In the genomic region with DNA sequence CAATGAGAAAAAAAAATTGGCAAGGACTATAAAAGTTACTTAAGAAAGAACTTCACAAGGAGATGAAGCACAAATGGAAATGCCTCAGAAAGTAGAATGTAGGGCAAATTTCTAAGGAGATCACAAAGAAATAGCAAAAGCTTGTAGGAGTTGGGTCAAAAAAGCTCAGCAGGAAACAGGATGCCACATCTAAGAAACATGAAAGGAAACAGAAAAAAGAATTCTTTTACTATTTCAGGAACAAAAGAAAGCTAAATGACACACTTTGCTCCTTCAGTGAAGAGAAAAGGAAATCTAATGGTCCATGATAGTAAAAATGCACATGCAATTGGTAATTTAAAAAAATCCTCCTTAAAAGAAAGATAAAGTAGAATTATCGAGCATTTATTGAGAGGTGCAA, we compare ENCODE assay signal across 22 cellular contexts.
DNase-seq lines count a peak whose midpoint lies in the region; FAIRE-seq and TF ChIP-seq lines count a peak whose summit lies in the region.
"Had no signal": no experiment of that assay in that cellular context is flagged by ENCODE, and none has a peak within 500 bp of the region (broad histone marks: within the 10 kb centered on the region; RNA-seq: fewer than 3 reads in every experiment).

No MANE protein-coding gene starts in this region.

- no peak overlapping the region for H3K4ac ChIP-seq in H1 (replicated peaks; ENCODE audit: insufficient read length, low read depth, low read length)

- no peak overlapping the region for H4K8ac ChIP-seq in H1 (ENCODE audit: extremely low read depth, insufficient read depth, low read length)

- no peak overlapping the region for H3K18ac ChIP-seq in H1 (ENCODE audit: extremely low read depth, low read length)

- no peak overlapping the region for H3K14ac ChIP-seq in H1 (ENCODE audit: insufficient read length)

- no peak overlapping the region for H3K56ac ChIP-seq in H1 (replicated peaks; ENCODE audit: insufficient read length, low read depth, low read length)

- H2BK20ac ChIP-seq in H1 (ENCODE audit: low read length), result no peak overlapping the region

- H3K9ac ChIP-seq in HUES6 (ENCODE audit: low read length) (no peak overlapping the region), H1 (replicated peaks in 1 of 4; ENCODE audit: extremely low read depth in 1 of 4, low read depth in 3 of 4, low read length in 3 of 4) (no peak overlapping the region)

- 0 out of 3 replicates have a peak, but pooled peaks of 1 of the 2 experiments have one; percentile 5 for TF ChIP-seq EP300 in H1 (IDR thresholded peaks at IDR 0.05; ENCODE audit: borderline replicate concordance in 1 of 2, low read depth in 2 of 2, low read length in 2 of 2)

- H3K27ac ChIP-seq in A673 (ENCODE audit: low read depth, low read length, poor library complexity, severe bottlenecking), result no peak overlapping the region
- peak overlapping the region; percentile 74 for H3K27ac ChIP-seq in HUES6 (ENCODE audit: low read depth, low read length)
- H3K27ac ChIP-seq in H1 (ENCODE audit: low read depth, low read length), result no peak overlapping the region
- H3K27ac ChIP-seq in mesodermal cell (ENCODE audit: low read depth, low read length, severe bottlenecking), result peak overlapping the region; percentile 5
- H3K27ac ChIP-seq: 22Rv1 had no signal

- no peak overlapping the region for H2BK120ac ChIP-seq in H1 (replicated peaks; ENCODE audit: low read depth, low read length)

- peak overlapping the region in 1 of 2 experiments; percentile 42; a peak in 1 of 4 replicates for H3K4me2 ChIP-seq in H1 (ENCODE audit: insufficient read depth in 1 of 2, low read depth in 2 of 2, low read length in 2 of 2)

- WGBS in H1 (ENCODE audit: extremely low coverage in 1 of 2, insufficient coverage in 1 of 2, insufficient read length in 1 of 2, insufficient replicate concordance in 2 of 2, low coverage in 1 of 2, low lambda C conversion rate in 2 of 2, missing lambda C conversion rate in 1 of 2), 2 experiments, result 94% methylated on average over 1 of the region's 1 CpG; no CpG with 5 or more reads in 1 of the 2 experiments
- no CpG with 5 or more reads among the region's 1 CpG for WGBS in mesodermal cell (ENCODE audit: insufficient coverage in 2 of 2), 2 experiments

- no peaks in the 10 kb centered on the region for H3K23me2 ChIP-seq in H1 (ENCODE audit: low read depth, low read length)

- H4K5ac ChIP-seq in H1 (ENCODE audit: insufficient read length, low read depth, low read length), result no peak overlapping the region

- no peak overlapping the region for H2BK5ac ChIP-seq in H1 (ENCODE audit: low read depth, low read length)

- no peak overlapping the region for H2BK15ac ChIP-seq in H1 (ENCODE audit: low read length)

- DNase-seq in A673 (ENCODE audit: low spot score) (peak; percentile 64), H1 (ENCODE audit: low read depth in 1 of 2, low spot score in 2 of 2) (peak in 1 of 2 experiments; percentile 1), NCI-H146 treated with DMSO at 0.1 percent for 48 hours (lab: John Stamatoyannopoulos, UW; ENCODE audit: unreplicated experiment) (no peak), SW480 (ENCODE audit: low spot score) (no peak), NCI-H1092 treated with DMSO at 0.1 percent for 48 hours (lab: John Stamatoyannopoulos, UW) (no peak), cardiac septum (ENCODE audit: low spot score) (no peak)
- DNase-seq: CD4-positive, alpha-beta T cell; DMS153; EL; IMR-90; Kasumi-1; MM.1S; NCI-H1092; NCI-H146; NCI-H2081 treated with DMSO at 0.1 percent for 48 hours; NK-92 treated with Interleukin-12 subunit alpha and Interleukin-12 subunit beta, amount 100 ng/mL, for 24 hours; OCI-M1; SHP77 had no signal

- no peak overlapping the region for H3K4me3 ChIP-seq in A673 (ENCODE audit: low read depth, low read length, poor library complexity, severe bottlenecking)
- H3K4me3 ChIP-seq in HUES6 (ENCODE audit: low read depth, low read length), result no peak overlapping the region
- no peak overlapping the region for H3K4me3 ChIP-seq in H1 (ENCODE audit: extremely low read depth in 1 of 4, insufficient read depth in 2 of 4, low read depth in 3 of 4, low read length in 4 of 4)
- H3K4me3 ChIP-seq in mesodermal cell (ENCODE audit: extremely low read depth, insufficient read depth, low read length, poor library complexity, severe bottlenecking), result no peak overlapping the region
- H3K4me3 ChIP-seq: GM12878 had no signal

- H3K27me3 ChIP-seq in A673 (replicated peaks; ENCODE audit: insufficient read depth, low read depth, low read length, poor library complexity), result peaks cover 16% of the 10 kb centered on the region
- H3K27me3 ChIP-seq in HUES6 (ENCODE audit: control insufficient read depth, insufficient read depth, low read length), result no peaks in the 10 kb centered on the region
- no peaks in the 10 kb centered on the region for H3K27me3 ChIP-seq in H1 (replicated peaks in 1 of 4; ENCODE audit: control insufficient read depth in 3 of 4, extremely low read depth in 1 of 4, insufficient read depth in 3 of 4, low read length in 3 of 4)

- no peak for TF ChIP-seq POLR2A in H1 (IDR thresholded peaks at IDR 0.05; ENCODE audit: control extremely low read depth in 1 of 2, low read depth in 2 of 2, low read length in 2 of 2)

- POLR2A ChIA-PET in A673 (lab: Charles Lee; ENCODE audit: low non-redundant PET) (no interaction called here), H1 (lab: Charles Lee; ENCODE audit: partially characterized antibody) (no interaction called here)

- TF ChIP-seq RAD21 in H1 (IDR thresholded peaks at IDR 0.05 in 1 of 2, conservative IDR thresholded peaks at IDR 0.05 in 1 of 2; ENCODE audit: low read depth in 2 of 2, low read length in 2 of 2), result no peak

- H4K20me1 ChIP-seq in H1 (replicated peaks in 1 of 2; ENCODE audit: control insufficient read depth in 1 of 2, insufficient read depth in 2 of 2, low read length in 2 of 2), result no peaks in the 10 kb centered on the region

- FAIRE-seq in H1 (lab: Jason Lieb, UNC), result no peak
- FAIRE-seq: GM12878 had no signal

- no peak overlapping the region for H2AFZ ChIP-seq in H1 (ENCODE audit: low read length)

- no peak for TF ChIP-seq CTCF in A673 (conservative IDR thresholded peaks at IDR 0.05; ENCODE audit: low read depth, low read length)
- TF ChIP-seq CTCF in H1 (IDR thresholded peaks at IDR 0.05; ENCODE audit: control extremely low read depth in 1 of 3, insufficient read depth in 1 of 3, low read depth in 1 of 3, low read length in 3 of 3), result no peak

- no peak overlapping the region for H3K23ac ChIP-seq in H1 (ENCODE audit: insufficient read length)

- no peak overlapping the region for H2AK5ac ChIP-seq in H1 (ENCODE audit: low read depth, low read length)

- no peaks in the 10 kb centered on the region for H3K79me1 ChIP-seq in H1 (ENCODE audit: low read depth, low read length)

- H3K36me3 ChIP-seq in A673 (ENCODE audit: insufficient read depth, low read length, poor library complexity, severe bottlenecking), result no peaks in the 10 kb centered on the region
- H3K36me3 ChIP-seq in HUES6 (ENCODE audit: control insufficient read depth, insufficient read depth, low read length), result no peaks in the 10 kb centered on the region
- H3K36me3 ChIP-seq in H1 (ENCODE audit: control insufficient read depth in 2 of 4, insufficient read depth in 4 of 4, low read length in 3 of 4), result no peaks in the 10 kb centered on the region
- no peaks in the 10 kb centered on the region for H3K36me3 ChIP-seq in mesodermal cell (ENCODE audit: control insufficient read depth, insufficient read depth, low read length)

- H4K91ac ChIP-seq in H1 (replicated peaks; ENCODE audit: insufficient read length, low read length), result no peak overlapping the region

- intact Hi-C loops in A673 (cut with micrococcal nuclease; ENCODE audit: unreplicated experiment) (no loop called here), cardiac septum (cut with DNase I) (no loop called here)

- H3K79me2 ChIP-seq in H1 (ENCODE audit: control insufficient read depth in 1 of 2, insufficient read depth in 2 of 2, low read length in 2 of 2), result no peaks in the 10 kb centered on the region

- H2BK12ac ChIP-seq in H1 (ENCODE audit: low read depth, low read length), result no peak overlapping the region

- CTCF ChIA-PET in A673 (lab: Charles Lee), result no interaction called here
- CTCF ChIA-PET in H1 (lab: Charles Lee; ENCODE audit: partially characterized antibody), result interaction anchor here (0.9 kb wide), 1 partner anchor 152 kb away, joined by 4 read pairs; no protein-coding TSS in a partner anchor

- no TSS peak for BruUV-seq in A673 (replicated peaks; lab: Mats Ljungman, UMichigan)

- H3K4me1 ChIP-seq in A673 (ENCODE audit: insufficient read depth, low read length, poor library complexity, severe bottlenecking), result no peaks in the 10 kb centered on the region
- peaks cover 4% of the 10 kb centered on the region; the same call in 1 of the 2 replicates for H3K4me1 ChIP-seq in HUES6 (ENCODE audit: control insufficient read depth, insufficient read depth, low read length)
- H3K4me1 ChIP-seq in H1 (replicated peaks in 1 of 4; ENCODE audit: control insufficient read depth in 3 of 4, insufficient read depth in 4 of 4, low read length in 3 of 4), result no peaks in the 10 kb centered on the region
- H3K4me1 ChIP-seq in mesodermal cell (ENCODE audit: control insufficient read depth, insufficient read depth, low read length, poor library complexity, severe bottlenecking), result no peaks in the 10 kb centered on the region

- H3K9me3 ChIP-seq in A673 (ENCODE audit: low read depth, low read length, poor library complexity, severe bottlenecking) (no peaks in the 10 kb centered on the region), HUES6 (ENCODE audit: control insufficient read depth, insufficient read depth, low read depth, low read length) (0 out of 2 replicates have a peak, but pooled peaks cover 2% of the 10 kb centered on the region), H1 (ENCODE audit: insufficient read depth in 2 of 2, low read depth in 1 of 2, low read length in 1 of 2) (no peaks in the 10 kb centered on the region), mesodermal cell (ENCODE audit: control insufficient read depth, low read length) (no peaks in the 10 kb centered on the region)

TF ChIP-seq in H1, 55 proteins besides CTCF, POLR2A, EP300 and RAD21 (continues in another document):
- TF ChIP-seq GTF2F1 (IDR thresholded peaks at IDR 0.05; ENCODE audit: borderline replicate concordance, low read depth, low read length), result no peak
- TF ChIP-seq CEBPB (IDR thresholded peaks at IDR 0.05; ENCODE audit: low read depth, low read length), result no peak
- no peak for TF ChIP-seq SP1 (IDR thresholded peaks at IDR 0.05; ENCODE audit: low read depth, low read length)
- TF ChIP-seq SAP30 (IDR thresholded peaks at IDR 0.05; ENCODE audit: insufficient read depth, insufficient replicate concordance, low read length), result no peak
- peak; percentile 65 for TF ChIP-seq NANOG (IDR thresholded peaks at IDR 0.05; ENCODE audit: insufficient read depth, low read depth, low read length, poor library complexity, severe bottlenecking)
- no peak for TF ChIP-seq TAF7 (optimal IDR thresholded peaks at IDR 0.05; ENCODE audit: borderline replicate concordance, low read depth, low read length)
- TF ChIP-seq RXRA (IDR thresholded peaks at IDR 0.05; ENCODE audit: insufficient read depth, low read depth, low read length), result no peak
- TF ChIP-seq TAF1 (IDR thresholded peaks at IDR 0.05; ENCODE audit: low read depth, low read length), result no peak

Comparison
In these comparisons a context has a peak if more than half of its experiments do, and no peak if none do; other contexts are left out.
1. H3K27ac ChIP-seq: peak in HUES6 (single experiment) and mesodermal cell (single experiment); none in A673 (single experiment) and H1 (single experiment).